Comparison of ENCODE assay signal across 17 cellular contexts in genomic region chr7:120869700-120870099, GRCh38.
DNase-seq lines count a peak whose midpoint lies in the region; ATAC-seq, FAIRE-seq and TF ChIP-seq lines count a peak whose summit lies in the region.
"Had no signal": no experiment of that assay in that cellular context is flagged by ENCODE, and none has a peak within 500 bp of the region (broad histone marks: within the 10 kb centered on the region; RNA-seq: fewer than 3 reads in every experiment).

No MANE protein-coding gene starts in this region.

- TF ChIP-seq POLR2A in H54 (IDR thresholded peaks at IDR 0.05; ENCODE audit: low read depth, low read length), result no peak

- ATAC-seq in GM18502 (IDR thresholded peaks at IDR 0.05; ENCODE audit: poor library complexity, unreplicated experiment) (peak; percentile 73), GM19372 (IDR thresholded peaks at IDR 0.05; ENCODE audit: low read depth, unreplicated experiment) (peak; percentile 44), HG02571 (IDR thresholded peaks at IDR 0.05; ENCODE audit: unreplicated experiment) (peak; percentile 48), HG03175 (IDR thresholded peaks at IDR 0.05; ENCODE audit: unreplicated experiment) (peak; percentile 62)
- ATAC-seq: A549, Panc1, T-cell had no signal

- FAIRE-seq in H54 (lab: Jason Lieb, UNC) (no peak), RCC 7860 (lab: Jason Lieb, UNC) (no peak)
- FAIRE-seq: A549 had no signal

- DNase-seq in SHP77 (lab: John Stamatoyannopoulos, UW) (no peak), H54 (ENCODE audit: insufficient read length, low spot score) (no peak), RCC 7860 (ENCODE audit: low spot score) (no peak)
- DNase-seq in NK-92 treated with Interleukin-12 subunit alpha and Interleukin-12 subunit beta, amount 100 ng/mL, for 24 hours (lab: John Stamatoyannopoulos, UW), result no peak
- DNase-seq: activated naive CD4-positive, alpha-beta T cell treated with anti-CD3 and anti-CD28 coated beads, Interleukin-2, amount 10 ng/mL, durations not matched to agents 7 days and 5 days; effector CD8-positive, alpha-beta T cell; Kasumi-1; left ventricle myocardium inferior; NCI-H1436 treated with DMSO at 0.1 percent for 48 hours; NCI-H446; T-cell had no signal
